Comparison of ENCODE assay signal across 19 cellular contexts in the genomic region with DNA sequence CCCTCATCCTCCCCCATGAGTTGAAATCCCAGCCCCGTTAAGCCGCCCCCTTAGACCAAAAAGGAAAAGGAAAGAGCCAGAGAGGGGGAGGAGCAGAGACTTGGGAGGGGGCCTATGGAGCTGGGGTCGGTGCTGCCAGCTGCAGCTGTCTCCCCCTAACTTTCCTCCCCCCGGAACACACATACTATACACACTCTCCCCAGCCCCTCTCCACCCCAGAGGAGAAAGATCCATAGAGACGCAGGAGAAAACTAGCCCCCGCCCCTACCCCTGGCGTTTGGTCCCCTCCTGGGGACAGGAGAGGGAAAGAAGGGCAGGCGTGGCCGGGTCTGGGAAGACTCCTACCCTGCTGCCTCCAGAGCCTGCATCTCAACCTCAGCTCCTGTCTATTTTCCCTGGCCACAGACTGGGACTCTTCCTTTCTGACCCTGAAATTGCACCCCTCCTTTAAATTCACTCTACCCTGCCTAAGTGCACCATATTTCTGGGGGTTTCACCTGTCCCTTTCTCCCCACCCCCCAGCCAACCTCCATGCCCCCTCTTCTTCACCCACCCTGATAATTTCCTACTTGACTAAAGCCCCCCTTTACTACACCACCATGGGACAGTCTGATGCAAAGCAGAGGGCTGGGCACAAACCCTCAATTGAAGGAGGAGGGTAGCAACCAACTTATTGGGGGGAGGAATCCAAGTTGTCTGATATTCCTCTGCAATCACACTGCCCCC. TPM values are rescaled to one million over a fixed set of nuclear protein-coding genes. Genes with fewer than 3 reads are reported as not detected.
DNase-seq lines count a peak whose midpoint lies in the region; ATAC-seq, FAIRE-seq and TF ChIP-seq lines count a peak whose summit lies in the region.
"Had no signal": no experiment of that assay in that cellular context is flagged by ENCODE, and none has a peak within 500 bp of the region (broad histone marks: within the 10 kb centered on the region; RNA-seq: fewer than 3 reads in every experiment).

No MANE protein-coding gene starts in this region.

- no peak for TF ChIP-seq CTCF in A549 (IDR thresholded peaks at IDR 0.05)
- TF ChIP-seq CTCF in HFF-Myc (IDR thresholded peaks at IDR 0.05; ENCODE audit: low read depth, low read length, missing control alignments): no peak
- TF ChIP-seq CTCF in breast epithelium (IDR thresholded peaks at IDR 0.05): no peak
- TF ChIP-seq CTCF in nephron progenitor cell (IDR thresholded peaks at IDR 0.05): no peak
- no peak for TF ChIP-seq CTCF in PC-9 (conservative IDR thresholded peaks at IDR 0.05)
- no peak for TF ChIP-seq CTCF in Caco-2 (IDR thresholded peaks at IDR 0.05; ENCODE audit: insufficient read depth in 1 of 2, low read depth in 1 of 2, low read length in 1 of 2, severe bottlenecking in 1 of 2, unreplicated experiment in 1 of 2)

- H3K27ac Mint-ChIP-seq in nephron progenitor cell: peak overlapping the region; percentile 99
- no peak overlapping the region for H3K27ac Mint-ChIP-seq in Caco-2 (ENCODE audit: unreplicated experiment)
- H3K27ac Mint-ChIP-seq: HFFc6; progenitor cell of endocrine pancreas; stimulated activated naive CD8-positive, alpha-beta T cell treated with anti-CD3 and anti-CD28 coated beads, Interleukin-15, Interleukin-2, amounts not matched to agents 100 ng/mL and 50 ng/mL, for 24 hours had no signal

- BruUV-seq in PC-9 (replicated peaks; lab: Mats Ljungman, UMichigan): no TSS peak
- BruUV-seq in Caco-2 (replicated peaks; lab: Mats Ljungman, UMichigan): no TSS peak

- H3K4me1 ChIP-seq in A549: peaks cover 14% of the 10 kb centered on the region
- H3K4me1 ChIP-seq in breast epithelium: peaks cover 4 to 9% of the 10 kb centered on the region in 2 donors
- peaks cover 15% of the 10 kb centered on the region; the same call in 1 of the 2 replicates for H3K4me1 ChIP-seq in PC-9 (replicated peaks; ENCODE audit: insufficient read depth)
- H3K4me1 ChIP-seq in Caco-2: peaks cover 6% of the 10 kb centered on the region

- WGBS in A549 (ENCODE audit: missing lambda C conversion rate): 78% methylated on average over 8 of the region's 9 CpGs

- no peak overlapping the region for H2AFZ ChIP-seq in PC-9

- no peak overlapping the region for H3K27ac ChIP-seq in A549
- H3K27ac ChIP-seq in breast epithelium: peak overlapping the region; percentile 19 to 91
- no peak overlapping the region for H3K27ac ChIP-seq in PC-9

- no peaks in the 10 kb centered on the region for H4K20me1 ChIP-seq in PC-9 (ENCODE audit: insufficient read depth)

- no peak for TF ChIP-seq POLR2A in A549 (IDR thresholded peaks at IDR 0.05; ENCODE audit: low read length)
- TF ChIP-seq POLR2A in breast epithelium (IDR thresholded peaks at IDR 0.05): no peak

- H3K9me2 ChIP-seq in PC-9 (ENCODE audit: insufficient read depth): no peaks in the 10 kb centered on the region
- H3K9me2 ChIP-seq: SK-N-SH had no signal

- peaks cover 14% of the 10 kb centered on the region; the same call in 1 of the 2 replicates for H3F3A ChIP-seq in PC-9 (ENCODE audit: insufficient read depth, low read depth)

- H3K4me3 ChIP-seq in A549 (no peak overlapping the region), HFF-Myc (replicated peaks; ENCODE audit: low read depth, low read length) (peak overlapping the region; percentile 67; the same call in 1 of the 2 replicates), breast epithelium (peak overlapping the region; percentile 47 to 96 (median 71)), PC-9 (no peak overlapping the region), Caco-2 (ENCODE audit: low read depth, low read length) (no peak overlapping the region)

- POLR2A ChIA-PET in A549 (lab: Yijun Ruan, JAX) (interaction anchor here (0.6 to 1.0 kb wide), 2 partner anchors 11 to 193 kb away, joined by 3 to 5 read pairs; no protein-coding TSS in a partner anchor), PC-9 (lab: Charles Lee; ENCODE audit: unreplicated experiment) (interaction anchor here (0.7 kb wide), 2 partner anchors 19 to 677 kb away, joined by 3 to 4 read pairs; no protein-coding TSS in a partner anchor), Caco-2 (lab: Charles Lee) (no interaction called here)

- CTCF ChIA-PET in A549 (lab: Yijun Ruan, JAX): interaction anchor here (1.1 to 28.7 kb wide), 8 partner anchors 7 to 241 kb away, joined by 3 to 1074 read pairs (median 11); partner anchors contain the start of genes HOXC10, HOXC5 and SMUG1
- CTCF ChIA-PET in PC-9 (lab: Charles Lee): interaction anchor here (0.6 kb wide), 1 partner anchor 13 kb away, joined by 7 read pairs; the partner anchor contains the start of gene HOXC10
- CTCF ChIA-PET in Caco-2 (lab: Charles Lee): no interaction called here

- TF ChIP-seq EP300 in A549 (IDR thresholded peaks at IDR 0.05): no peak

- peak overlapping the region; percentile 87; the same call in 2 of the 3 replicates for H3K4me2 ChIP-seq in A549
- H3K4me2 ChIP-seq in PC-9: no peak overlapping the region

- H3K27me3 Mint-ChIP-seq in nephron progenitor cell (ENCODE audit: low read depth, poor library complexity): peaks cover 16% of the 10 kb centered on the region
- no peaks in the 10 kb centered on the region for H3K27me3 Mint-ChIP-seq in Caco-2 (ENCODE audit: insufficient read depth, unreplicated experiment)

- intact Hi-C loops in breast epithelium (cut with DNase I; ENCODE audit: low total_unique reads): no loop called here
- intact Hi-C loops in PC-9 (cut with micrococcal nuclease; ENCODE audit: unreplicated experiment): no loop called here
- intact Hi-C loops in Caco-2 (cut with micrococcal nuclease; ENCODE audit: unreplicated experiment): no loop called here

- ATAC-seq in A549: no peak
- ATAC-seq in GM21390 (IDR thresholded peaks at IDR 0.05; ENCODE audit: unreplicated experiment): no peak
- ATAC-seq: left lobe of liver had no signal

- FAIRE-seq in A549 (lab: Jason Lieb, UNC): no peak

- H3K9me3 ChIP-seq in A549: no peaks in the 10 kb centered on the region
- H3K9me3 ChIP-seq in breast epithelium: no peaks in the 10 kb centered on the region
- no peaks in the 10 kb centered on the region for H3K9me3 ChIP-seq in PC-9 (ENCODE audit: insufficient read depth, low read depth)
- no peaks in the 10 kb centered on the region for H3K9me3 ChIP-seq in Caco-2
- H3K9me3 ChIP-seq: SK-N-SH had no signal

- H3K36me3 Mint-ChIP-seq in nephron progenitor cell (ENCODE audit: low read depth) (peaks cover 54% of the 10 kb centered on the region), Caco-2 (ENCODE audit: insufficient read depth, unreplicated experiment) (peaks cover 13% of the 10 kb centered on the region)

- no peak for TF ChIP-seq RAD21 in A549 (conservative IDR thresholded peaks at IDR 0.05 in 1 of 2, IDR thresholded peaks at IDR 0.05 in 1 of 2)

- H3K4me3 Mint-ChIP-seq in nephron progenitor cell (peak overlapping the region; percentile 98), Caco-2 (ENCODE audit: unreplicated experiment) (no peak overlapping the region)
- H3K4me3 Mint-ChIP-seq: stimulated activated naive CD8-positive, alpha-beta T cell treated with anti-CD3 and anti-CD28 coated beads, Interleukin-15, Interleukin-2, amounts not matched to agents 100 ng/mL and 50 ng/mL, for 24 hours had no signal

- H3K9me3 Mint-ChIP-seq in nephron progenitor cell (no peaks in the 10 kb centered on the region), Caco-2 (ENCODE audit: unreplicated experiment) (no peaks in the 10 kb centered on the region)
- H3K9me3 Mint-ChIP-seq: HFFc6; stimulated activated naive CD8-positive, alpha-beta T cell treated with anti-CD3 and anti-CD28 coated beads, Interleukin-15, Interleukin-2, amounts not matched to agents 100 ng/mL and 50 ng/mL, for 24 hours had no signal

- H3K27me3 ChIP-seq in breast epithelium (peaks cover 0 to 33% of the 10 kb centered on the region in 2 donors), PC-9 (ENCODE audit: insufficient read depth, low read depth) (no peaks in the 10 kb centered on the region), Caco-2 (replicated peaks; ENCODE audit: control insufficient read depth, insufficient read depth, low read length) (no peaks in the 10 kb centered on the region)

- H3K36me3 ChIP-seq in breast epithelium (no peaks in the 10 kb centered on the region), PC-9 (ENCODE audit: low read depth) (no peaks in the 10 kb centered on the region), Caco-2 (ENCODE audit: control insufficient read depth, insufficient read depth, low read length) (no peaks in the 10 kb centered on the region)

- H3K79me2 ChIP-seq in PC-9 (ENCODE audit: low read depth): peaks cover 12% of the 10 kb centered on the region; the same call in 1 of the 2 replicates

- no peak for DNase-seq in A549 (ENCODE audit: low read depth in 1 of 2, low spot score in 1 of 2)
- no peak for DNase-seq in HFF-Myc (ENCODE audit: extremely low read depth, low read depth)
- DNase-seq in breast epithelium (ENCODE audit: low spot score in 2 of 2): no peak
- peak; percentile 58 for DNase-seq in nephron progenitor cell
- DNase-seq in PC-9: no peak
- DNase-seq in activated CD4-positive, CD25-positive, alpha-beta regulatory T cell (lab: John Stamatoyannopoulos, UW): no peak
- DNase-seq in Caco-2: no peak
- DNase-seq: activated CD4-positive, alpha-beta T cell treated with anti-CD3 and anti-CD28 coated beads, Interleukin-2, amount 50 U/mL, for 48 hours; activated T-cell treated with anti-CD3 and anti-CD28 coated beads, Interleukin-2, amount 50 U/mL, for 48 hours; caudate nucleus; effector CD4-positive, alpha-beta T cell; HFFc6; NCI-H2081 treated with DMSO at 0.1 percent for 48 hours; NCI-H526 treated with DMSO at 0.1 percent for 48 hours; SK-N-SH had no signal

- peaks cover 44% of the 10 kb centered on the region for H3K4me1 Mint-ChIP-seq in nephron progenitor cell
- H3K4me1 Mint-ChIP-seq in Caco-2 (ENCODE audit: low read depth, unreplicated experiment): no peaks in the 10 kb centered on the region

RNA-seq across cellular contexts. Expression of gene HOXC9, which starts 1.6 kb away (rescaled TPM):
- polyA plus RNA-seq in A549 (2011; rRNA removed): 2.3 and 5.2 TPM in 2 replicates
- 5.7 and 8.3 TPM in 2 replicates for polyA plus RNA-seq in A549 (2012; cell fraction: cytosol; rRNA removed)
- 5.1 and 6.8 TPM in 2 replicates for polyA plus RNA-seq in A549 (2012; cell fraction: nucleus; rRNA removed)
- 5.7 to 6.6 TPM (median 6.2 TPM) in 3 replicates for polyA plus RNA-seq in A549 (2017; fragmentation: RNase III; extraction: RNeasy Plus Mini Kit Qiagen cat#74134 plus additional on column Dnase treatment)
- 0.29 and 0.88 TPM in 2 replicates for polyA minus RNA-seq in A549 (2011; rRNA and poly(A)+ RNA removed)
- 10 to 100 TPM in 1 of 3 donors, 1 to 10 TPM in 2; 3.8 to 16.8 (median 4.6) TPM for total RNA-seq in breast epithelium
- total RNA-seq in PC-9 (2021): 7.5 and 10.2 TPM in 2 replicates
- total RNA-seq in Caco-2 (2022): 2.9 and 3.1 TPM in 2 replicates
- total RNA-seq: left lobe of liver, progenitor cell of endocrine pancreas had no signal

RNA-seq across cellular contexts. Expression of gene HOXC8, which starts 10.4 kb away (rescaled TPM):
- polyA plus RNA-seq in A549 (2011; rRNA removed) (4.1 and 5.4 TPM in 2 replicates), A549 (2017; fragmentation: RNase III; extraction: RNeasy Plus Mini Kit Qiagen cat#74134 plus additional on column Dnase treatment) (5.3 to 5.7 TPM (median 5.4 TPM) in 3 replicates)
- 4.1 and 5.5 TPM in 2 replicates for polyA plus RNA-seq in A549 (2012; cell fraction: cytosol; rRNA removed)
- polyA plus RNA-seq in A549 (2012; cell fraction: nucleus; rRNA removed): 2.0 and 2.4 TPM in 2 replicates
- polyA minus RNA-seq in A549 (2011; rRNA and poly(A)+ RNA removed): 1.8 and 2.3 TPM in 2 replicates
- total RNA-seq in breast epithelium (1 to 10 TPM in 2 of 3 donors, under 1 TPM in 1; 0.73 to 5.4 (median 2.0) TPM), PC-9 (2021) (3.8 and 4.3 TPM in 2 replicates), Caco-2 (2022) (10.8 and 11.3 TPM in 2 replicates)
- total RNA-seq: HFFc6, left lobe of liver, progenitor cell of endocrine pancreas had no signal

RNA-seq across cellular contexts. Expression of gene HOXC10, which starts 13.4 kb away (rescaled TPM):
- polyA plus RNA-seq in A549 (2011; rRNA removed) (2.5 and 2.9 TPM in 2 replicates), A549 (2017; fragmentation: RNase III; extraction: RNeasy Plus Mini Kit Qiagen cat#74134 plus additional on column Dnase treatment) (2.1 to 4.3 TPM (median 3.2 TPM) in 3 replicates)
- polyA plus RNA-seq in A549 (2012; cell fraction: cytosol; rRNA removed): 2.3 and 2.4 TPM in 2 replicates
- 1.7 and 2.0 TPM in 2 replicates for polyA plus RNA-seq in A549 (2012; cell fraction: nucleus; rRNA removed)
- polyA minus RNA-seq in A549 (2011; rRNA and poly(A)+ RNA removed): 0.54 and 1.4 TPM in 2 replicates
- total RNA-seq in breast epithelium (10 to 100 TPM in 1 of 3 donors, 1 to 10 TPM in 2; 2.0 to 10.9 (median 4.3) TPM), PC-9 (2021) (1.1 and 1.4 TPM in 2 replicates), Caco-2 (2022) (4.0 and 4.5 TPM in 2 replicates)
- total RNA-seq: progenitor cell of endocrine pancreas had no signal

RNA-seq across cellular contexts. Expression of gene HOTAIR, which starts 23.6 kb away (rescaled TPM):
- polyA plus RNA-seq in A549 (2011; rRNA removed) (0.34 and 0.67 TPM in 2 replicates), A549 (2017; fragmentation: RNase III; extraction: RNeasy Plus Mini Kit Qiagen cat#74134 plus additional on column Dnase treatment) (0.35 to 0.71 TPM (median 0.71 TPM) in 3 replicates)
- polyA plus RNA-seq in A549 (2012; cell fraction: cytosol; rRNA removed): 0.13 and 0.19 TPM in 2 replicates
- 0.12 and 0.23 TPM in 2 replicates for polyA plus RNA-seq in A549 (2012; cell fraction: nucleus; rRNA removed)
- polyA minus RNA-seq in A549 (2011; rRNA and poly(A)+ RNA removed): 0.15 and 0.17 TPM in 2 replicates
- total RNA-seq in breast epithelium (1 to 10 TPM in 1 of 3 donors, under 1 TPM in 1, not detected in 1; 0.73 to 1.3 TPM), PC-9 (2021) (7.9 and 9.2 TPM in 2 replicates), Caco-2 (2022) (1.6 and 1.9 TPM in 2 replicates)
- total RNA-seq: left lobe of liver, progenitor cell of endocrine pancreas had no signal
- polyA plus RNA-seq: SK-N-SH had no signal

RNA-seq across cellular contexts. Expression of gene HOXC11, which starts 25.4 kb away (rescaled TPM):
- polyA plus RNA-seq in A549 (2011; rRNA removed) (0.58 and 0.73 TPM in 2 replicates), A549 (2017; fragmentation: RNase III; extraction: RNeasy Plus Mini Kit Qiagen cat#74134 plus additional on column Dnase treatment) (0.45 to 0.54 TPM (median 0.45 TPM) in 3 replicates)
- polyA plus RNA-seq in A549 (2012; cell fraction: cytosol; rRNA removed): 0.28 and 0.41 TPM in 2 replicates
- 0.40 and 0.78 TPM in 2 replicates for polyA plus RNA-seq in A549 (2012; cell fraction: nucleus; rRNA removed)
- 0.15 and 0.29 TPM in 2 replicates for polyA minus RNA-seq in A549 (2011; rRNA and poly(A)+ RNA removed)
- total RNA-seq in breast epithelium (under 1 TPM in 1 of 3 donors, not detected in 2; 0.29 TPM), PC-9 (2021) (2.4 and 2.9 TPM in 2 replicates), Caco-2 (2022) (1.7 and 2.2 TPM in 2 replicates)
- total RNA-seq: left lobe of liver, progenitor cell of endocrine pancreas had no signal
- polyA plus RNA-seq: SK-N-SH had no signal

Comparison
In these comparisons a context has a peak if more than half of its experiments do, and no peak if none do; other contexts are left out.
1. H3K27ac ChIP-seq: peak in breast epithelium (2 of 2); none in A549 (0 of 2) and PC-9 (single experiment).
2. H3K4me3 ChIP-seq: peak in HFF-Myc (single experiment) and breast epithelium (3 of 3); none in A549 (single experiment), PC-9 (single experiment) and Caco-2 (single experiment).